In genomic region chr19:35249848-35250711, GRCh38 we compare ENCODE assay signal across 1 cellular context.
TF ChIP-seq lines count a peak whose summit lies in the region.

No MANE protein-coding gene starts in this region.

TF ChIP-seq in GM12878, 131 proteins besides CTCF, POLR2A, EP300 and RAD21:
- TF ChIP-seq, protein P1, sequence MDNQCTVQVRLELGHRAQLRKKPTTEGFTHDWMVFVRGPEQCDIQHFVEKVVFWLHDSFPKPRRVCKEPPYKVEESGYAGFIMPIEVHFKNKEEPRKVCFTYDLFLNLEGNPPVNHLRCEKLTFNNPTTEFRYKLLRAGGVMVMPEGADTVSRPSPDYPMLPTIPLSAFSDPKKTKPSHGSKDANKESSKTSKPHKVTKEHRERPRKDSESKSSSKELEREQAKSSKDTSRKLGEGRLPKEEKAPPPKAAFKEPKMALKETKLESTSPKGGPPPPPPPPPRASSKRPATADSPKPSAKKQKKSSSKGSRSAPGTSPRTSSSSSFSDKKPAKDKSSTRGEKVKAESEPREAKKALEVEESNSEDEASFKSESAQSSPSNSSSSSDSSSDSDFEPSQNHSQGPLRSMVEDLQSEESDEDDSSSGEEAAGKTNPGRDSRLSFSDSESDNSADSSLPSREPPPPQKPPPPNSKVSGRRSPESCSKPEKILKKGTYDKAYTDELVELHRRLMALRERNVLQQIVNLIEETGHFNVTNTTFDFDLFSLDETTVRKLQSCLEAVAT (IDR thresholded peaks at IDR 0.05) = peak; percentile 72; the same call in 1 of the 2 replicates
- TF ChIP-seq ZNF207 (IDR thresholded peaks at IDR 0.05; ENCODE audit: borderline replicate concordance) = no peak
